In the genomic region with DNA sequence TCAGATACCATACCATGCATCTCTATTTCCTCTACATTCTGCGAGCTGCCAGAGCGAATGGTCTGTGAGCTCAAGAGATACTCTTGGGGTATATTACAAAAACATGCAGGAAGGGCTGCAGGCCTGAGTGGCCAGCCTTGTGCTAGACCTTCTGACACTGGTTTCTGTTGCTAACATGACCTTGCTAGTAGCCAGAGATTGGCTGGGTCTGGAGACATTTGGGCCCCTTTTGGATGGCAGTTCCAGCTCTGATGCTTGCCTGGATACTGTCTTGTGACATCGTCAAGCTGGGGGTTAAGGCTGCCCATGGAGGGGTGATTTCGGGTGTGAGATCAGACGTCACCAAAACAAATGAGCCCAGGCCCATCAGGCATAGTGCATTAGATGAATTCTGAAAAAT, we compare ENCODE assay signal across 27 cellular contexts. TPM values are rescaled to one million over a fixed set of nuclear protein-coding genes. Genes with fewer than 3 reads are reported as not detected.
"Had no signal": no experiment of that assay in that cellular context is flagged by ENCODE, and none has a peak within 500 bp of the region (broad histone marks: within the 10 kb centered on the region; RNA-seq: fewer than 3 reads in every experiment).

No MANE protein-coding gene starts in this region.

- H3K27me3 ChIP-seq: adrenal gland, body of pancreas, colonic mucosa, foreskin keratinocyte, gastrocnemius medialis had no signal

- H3K4me3 ChIP-seq: adrenal gland, body of pancreas, colonic mucosa, gastrocnemius medialis had no signal

- H3K4me1 ChIP-seq: adrenal gland, body of pancreas, colonic mucosa, gastrocnemius medialis had no signal

- DNase-seq: activated CD4-positive, alpha-beta memory T cell treated with anti-CD3 and anti-CD28 coated beads, Interleukin-2, amount 10 ng/mL, durations not matched to agents 7 days and 5 days; activated CD4-positive, alpha-beta T cell treated with anti-CD3 and anti-CD28 coated beads for 1 hour; activated CD4-positive, alpha-beta T cell treated with anti-CD3 and anti-CD28 coated beads for 4 hours; activated CD4-positive, alpha-beta T cell treated with anti-CD3 and anti-CD28 coated beads, Interleukin-2, amount 10 ng/mL, durations not matched to agents 7 days and 5 days; activated CD4-positive, alpha-beta T cell treated with anti-CD3 and anti-CD28 coated beads, Interleukin-2, amount 50 U/mL, for 4 hours; activated effector memory CD4-positive, alpha-beta T cell treated with anti-CD3 and anti-CD28 coated beads, Interleukin-2, amount 50 U/mL, for 16 hours; activated naive CD4-positive, alpha-beta T cell treated with anti-CD3 and anti-CD28 coated beads for 36 hours; activated naive CD8-positive, alpha-beta T cell treated with anti-CD3 and anti-CD28 coated beads for 36 hours; activated naive CD8-positive, alpha-beta T cell treated with anti-CD3 and anti-CD28 coated beads, Interleukin-2, amount 50 U/mL, for 24 hours; activated T-cell treated with anti-CD3 and anti-CD28 coated beads, Interleukin-2, amount 50 U/mL, for 4 hours; adrenal gland; amygdala; aorta; body of pancreas; caudate nucleus; colonic mucosa; effector memory CD4-positive, alpha-beta T cell; foreskin keratinocyte; gastrocnemius medialis; glutamatergic neuron; T-helper 2 cell had no signal

- H3K4me3 Mint-ChIP-seq: activated CD4-positive, alpha-beta memory T cell treated with anti-CD3 and anti-CD28 coated beads, Interleukin-2, amount 10 ng/mL, durations not matched to agents 7 days and 5 days; activated CD4-positive, alpha-beta T cell treated with anti-CD3 and anti-CD28 coated beads, Interleukin-2, amount 10 ng/mL, durations not matched to agents 7 days and 5 days; activated naive CD4-positive, alpha-beta T cell treated with anti-CD3 and anti-CD28 coated beads for 36 hours; activated naive CD4-positive, alpha-beta T cell treated with anti-CD3 and anti-CD28 coated beads, Interleukin-2, amount 50 U/mL, for 24 hours; activated naive CD8-positive, alpha-beta T cell treated with anti-CD3 and anti-CD28 coated beads for 36 hours; activated naive CD8-positive, alpha-beta T cell treated with anti-CD3 and anti-CD28 coated beads, Interleukin-2, amount 50 U/mL, for 24 hours; activated T-cell treated with anti-CD3 and anti-CD28 coated beads, Interleukin-2, amount 50 U/mL, for 4 hours; endodermal cell had no signal

- H3K27ac Mint-ChIP-seq: activated CD4-positive, alpha-beta memory T cell treated with anti-CD3 and anti-CD28 coated beads, Interleukin-2, amount 10 ng/mL, durations not matched to agents 7 days and 5 days; activated CD4-positive, alpha-beta T cell treated with anti-CD3 and anti-CD28 coated beads, Interleukin-2, amount 10 ng/mL, durations not matched to agents 7 days and 5 days; activated naive CD4-positive, alpha-beta T cell treated with anti-CD3 and anti-CD28 coated beads for 36 hours; activated naive CD4-positive, alpha-beta T cell treated with anti-CD3 and anti-CD28 coated beads, Interleukin-2, amount 50 U/mL, for 24 hours; activated naive CD8-positive, alpha-beta T cell treated with anti-CD3 and anti-CD28 coated beads for 36 hours; activated naive CD8-positive, alpha-beta T cell treated with anti-CD3 and anti-CD28 coated beads, Interleukin-2, amount 50 U/mL, for 24 hours; activated T-helper 2 cell treated with anti-CD3 and anti-CD28 coated beads, Interferon-gamma antibody, Interleukin-2, Interleukin-4, amounts not matched to agents 10 μg/mL and 5 μg/mL and 100 μg/mL, durations not matched to agents 14 hours and 24 hours and 36 hours; endodermal cell had no signal

- H3K9me3 ChIP-seq: adrenal gland, colonic mucosa, gastrocnemius medialis had no signal

- H3K9me3 Mint-ChIP-seq: activated CD4-positive, alpha-beta memory T cell treated with anti-CD3 and anti-CD28 coated beads, Interleukin-2, amount 10 ng/mL, durations not matched to agents 7 days and 5 days; activated CD4-positive, alpha-beta T cell treated with anti-CD3 and anti-CD28 coated beads, Interleukin-2, amount 10 ng/mL, durations not matched to agents 7 days and 5 days; activated naive CD8-positive, alpha-beta T cell treated with anti-CD3 and anti-CD28 coated beads, Interleukin-2, amount 50 U/mL, for 24 hours; activated T-cell treated with anti-CD3 and anti-CD28 coated beads, Interleukin-2, amount 50 U/mL, for 4 hours; activated T-helper 2 cell treated with anti-CD3 and anti-CD28 coated beads, Interferon-gamma antibody, Interleukin-2, Interleukin-4, amounts not matched to agents 10 μg/mL and 5 μg/mL and 100 μg/mL, durations not matched to agents 14 hours and 24 hours and 36 hours had no signal

- H3K36me3 Mint-ChIP-seq: activated naive CD4-positive, alpha-beta T cell treated with anti-CD3 and anti-CD28 coated beads, Interleukin-2, amount 50 U/mL, for 24 hours; activated naive CD8-positive, alpha-beta T cell treated with anti-CD3 and anti-CD28 coated beads for 36 hours had no signal

- ATAC-seq: activated naive CD8-positive, alpha-beta T cell treated with anti-CD3 and anti-CD28 coated beads, Interleukin-2, amount 50 U/mL, for 24 hours; activated T-cell treated with anti-CD3 and anti-CD28 coated beads, Interleukin-2, amount 50 U/mL, for 4 hours; body of pancreas; esophagus mucosa; foreskin keratinocyte; gastrocnemius medialis had no signal

- H3K36me3 ChIP-seq: adrenal gland, colonic mucosa, gastrocnemius medialis had no signal

- H3K4me1 Mint-ChIP-seq: activated CD4-positive, alpha-beta memory T cell treated with anti-CD3 and anti-CD28 coated beads, Interleukin-2, amount 10 ng/mL, durations not matched to agents 7 days and 5 days; activated CD4-positive, alpha-beta T cell treated with anti-CD3 and anti-CD28 coated beads, Interleukin-2, amount 10 ng/mL, durations not matched to agents 7 days and 5 days; activated naive CD4-positive, alpha-beta T cell treated with anti-CD3 and anti-CD28 coated beads, Interleukin-2, amount 50 U/mL, for 24 hours; activated naive CD8-positive, alpha-beta T cell treated with anti-CD3 and anti-CD28 coated beads for 36 hours; activated naive CD8-positive, alpha-beta T cell treated with anti-CD3 and anti-CD28 coated beads, Interleukin-2, amount 50 U/mL, for 24 hours had no signal

- H3K27ac ChIP-seq: adrenal gland, body of pancreas, colonic mucosa, foreskin keratinocyte, gastrocnemius medialis had no signal

RNA-seq across cellular contexts. Expression of a gene that starts 56.1 kb away (rescaled TPM):
- total RNA-seq: activated CD4-positive, alpha-beta memory T cell treated with anti-CD3 and anti-CD28 coated beads, Interleukin-2, amount 10 ng/mL, durations not matched to agents 7 days and 5 days; activated CD4-positive, alpha-beta T cell treated with anti-CD3 and anti-CD28 coated beads, Interleukin-2, amount 10 ng/mL, durations not matched to agents 7 days and 5 days; epithelial cell of proximal tubule; T-helper 1 cell treated with Interleukin-12 subunit alpha and Interleukin-12 subunit beta and Interleukin-4 antibody, amounts not matched to agents 30 ng/mL and 1 ng/mL, for 36 hours had no signal
- polyA plus RNA-seq: aorta had no signal
